23 cellular contexts compared by ENCODE assay signal in the genomic region with DNA sequence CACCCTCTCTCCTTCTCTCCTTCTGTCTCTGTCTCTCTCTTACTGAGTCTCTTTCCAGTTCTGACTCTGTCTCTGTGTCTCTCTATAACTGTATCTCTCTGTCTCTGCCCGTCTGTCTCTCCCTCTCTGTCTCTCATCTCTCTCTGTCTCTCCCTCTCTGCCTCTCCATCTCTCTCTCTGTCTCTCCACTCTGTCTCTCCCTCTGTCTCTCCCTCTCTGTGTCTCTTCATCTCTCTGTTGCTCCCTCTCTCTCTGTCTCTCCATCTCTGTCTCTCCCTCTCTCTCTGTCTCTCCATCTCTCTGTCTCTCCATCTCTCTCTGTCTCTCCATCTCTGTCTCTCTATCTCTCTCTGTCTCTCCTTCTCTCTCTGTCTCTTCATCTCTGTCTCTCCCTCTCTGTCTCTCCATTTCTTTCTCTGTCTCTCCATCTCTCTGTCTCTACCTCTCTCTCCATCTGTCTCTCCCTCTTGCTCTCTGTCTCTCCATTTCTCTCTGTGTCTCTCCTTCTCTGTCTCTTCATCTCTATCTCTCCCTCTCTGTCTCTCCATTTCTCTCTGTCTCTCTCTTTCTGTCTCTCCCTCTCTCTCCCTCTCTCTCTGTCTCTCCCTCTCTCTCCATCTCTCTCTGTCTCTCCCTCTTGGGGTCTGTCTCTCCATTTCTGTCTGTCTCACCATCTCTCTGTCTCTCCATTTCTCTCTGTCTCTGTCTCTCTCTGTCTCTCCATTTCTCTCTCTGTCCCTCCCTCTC. TPM values are rescaled to one million over a fixed set of nuclear protein-coding genes. Genes with fewer than 3 reads are reported as not detected.
A peak's percentile ranks its signal among the peaks of the same experiment; 100 is the strongest.
DNase-seq lines count a peak whose midpoint lies in the region; ATAC-seq, FAIRE-seq and TF ChIP-seq lines count a peak whose summit lies in the region.
"Had no signal": no experiment of that assay in that cellular context is flagged by ENCODE, and none has a peak within 500 bp of the region (broad histone marks: within the 10 kb centered on the region; RNA-seq: fewer than 3 reads in every experiment).

No MANE protein-coding gene starts in this region.

- POLR2A ChIA-PET in endothelial cell of umbilical vein (lab: Charles Lee), result no interaction called here

- peaks cover 54% of the 10 kb centered on the region for H3K4me1 ChIP-seq in BLaER1
- peaks cover 24% of the 10 kb centered on the region for H3K4me1 ChIP-seq in HUES48 (ENCODE audit: control insufficient read depth, insufficient read depth, low read length)
- H3K4me1 ChIP-seq in endothelial cell of umbilical vein (ENCODE audit: control insufficient read depth, extremely low read depth, insufficient read depth, low read length), result no peaks in the 10 kb centered on the region
- peaks cover 42% of the 10 kb centered on the region for H3K4me1 ChIP-seq in neural progenitor cell
- H3K4me1 ChIP-seq: breast epithelium had no signal

- H3K27ac Mint-ChIP-seq in neural progenitor cell, result peak overlapping the region; percentile 58
- H3K27ac Mint-ChIP-seq: activated CD8-positive, alpha-beta T cell treated with anti-CD3 and anti-CD28 coated beads for 36 hours; activated T-cell treated with anti-CD3 and anti-CD28 coated beads, Interleukin-2, amount 50 U/mL, for 24 hours had no signal

- DNase-seq in endothelial cell of umbilical vein (ENCODE audit: low read depth, low spot score) (no peak), neural progenitor cell (ENCODE audit: low spot score) (no peak), activated gamma-delta T cell treated with Interleukin-2 at 50 U/mL for 16 hours (no peak)
- DNase-seq in activated CD4-positive, alpha-beta T cell treated with anti-CD3 and anti-CD28 coated beads, Interleukin-2, amount 50 U/mL, for 1 hour, result no peak
- DNase-seq: activated T-cell treated with anti-CD3 and anti-CD28 coated beads, Interleukin-2, amount 50 U/mL, for 24 hours; dermis blood vessel endothelial cell; GF-D8; MV-4-11; NCI-H2081; Right ventricle myocardium superior; stimulated activated CD4-positive, alpha-beta T cell treated with anti-CD3 and anti-CD28 coated beads, Interleukin-2, amount 100 ng/mL, for 48 hours; T-helper 1 cell had no signal

- BruUV-seq in endothelial cell of umbilical vein (replicated peaks; lab: Mats Ljungman, UMichigan), result no TSS peak

- no peak overlapping the region for H3K9ac ChIP-seq in BLaER1
- H3K9ac ChIP-seq in HUES48 (ENCODE audit: low read depth, low read length), result no peak overlapping the region
- no peak overlapping the region for H3K9ac ChIP-seq in endothelial cell of umbilical vein (replicated peaks; ENCODE audit: extremely low read depth, insufficient read depth, low read length)
- no peak overlapping the region for H3K9ac ChIP-seq in neural progenitor cell

- peak overlapping the region; percentile 82 for H3K4me2 ChIP-seq in BLaER1
- H3K4me2 ChIP-seq in endothelial cell of umbilical vein (ENCODE audit: insufficient read depth, low read length), result no peak overlapping the region
- H3K4me2 ChIP-seq in neural progenitor cell, result peak overlapping the region; percentile 96

- H3K27ac ChIP-seq in BLaER1, result no peak overlapping the region
- H3K27ac ChIP-seq in HUES48 (ENCODE audit: low read depth, low read length), result no peak overlapping the region
- H3K27ac ChIP-seq in endothelial cell of umbilical vein (ENCODE audit: insufficient read depth, low read depth, low read length), result no peak overlapping the region
- H3K27ac ChIP-seq in neural progenitor cell, result no peak overlapping the region
- H3K27ac ChIP-seq: breast epithelium, VCaP had no signal

- H3K4me3 ChIP-seq in BLaER1 (peak overlapping the region; percentile 28; the same call in 1 of the 2 replicates), HUES48 (ENCODE audit: low read depth, low read length) (peak overlapping the region; percentile 35), endothelial cell of umbilical vein (replicated peaks in 1 of 3; ENCODE audit: insufficient read depth in 1 of 3, low read depth in 1 of 3, low read length in 3 of 3) (no peak overlapping the region), neural progenitor cell (peak overlapping the region; percentile 57)

- intact Hi-C loops in endothelial cell of umbilical vein (cut with micrococcal nuclease), result no loop called here

- H4K20me1 ChIP-seq in BLaER1, result peaks cover 55% of the 10 kb centered on the region
- no peaks in the 10 kb centered on the region for H4K20me1 ChIP-seq in endothelial cell of umbilical vein (replicated peaks; ENCODE audit: control insufficient read depth, extremely low read depth, insufficient read depth, low read length)
- H4K20me1 ChIP-seq in neural progenitor cell (ENCODE audit: low read depth), result peaks cover 8% of the 10 kb centered on the region

- H2AFZ ChIP-seq in endothelial cell of umbilical vein (ENCODE audit: low read depth, low read length) (no peak overlapping the region), neural progenitor cell (replicated peaks) (no peak overlapping the region)

- peaks cover 27% of the 10 kb centered on the region for H3K27me3 Mint-ChIP-seq in neural progenitor cell (ENCODE audit: insufficient read depth, low read depth)

- peaks cover 3% of the 10 kb centered on the region for H3K36me3 Mint-ChIP-seq in neural progenitor cell

- TF ChIP-seq CTCF in endothelial cell of umbilical vein (IDR thresholded peaks at IDR 0.05; ENCODE audit: extremely low read depth in 1 of 2, insufficient read depth in 1 of 2, low read depth in 1 of 2, low read length in 2 of 2) (no peak), neural progenitor cell (IDR thresholded peaks at IDR 0.05) (no peak)

- H3K9me1 ChIP-seq in endothelial cell of umbilical vein (replicated peaks; ENCODE audit: control insufficient read depth, extremely low read depth, insufficient read depth, low read length), result no peaks in the 10 kb centered on the region

- CTCF ChIA-PET in endothelial cell of umbilical vein (lab: Charles Lee), result no interaction called here

- peak overlapping the region; percentile 78 for H3K4me3 Mint-ChIP-seq in neural progenitor cell
- H3K4me3 Mint-ChIP-seq: activated CD8-positive, alpha-beta T cell treated with anti-CD3 and anti-CD28 coated beads for 36 hours; activated T-cell treated with anti-CD3 and anti-CD28 coated beads, Interleukin-2, amount 50 U/mL, for 24 hours had no signal

- no peaks in the 10 kb centered on the region for H3K9me3 Mint-ChIP-seq in neural progenitor cell
- H3K9me3 Mint-ChIP-seq: activated CD8-positive, alpha-beta T cell treated with anti-CD3 and anti-CD28 coated beads for 36 hours; activated T-cell treated with anti-CD3 and anti-CD28 coated beads, Interleukin-2, amount 50 U/mL, for 24 hours had no signal

- H3K9me3 ChIP-seq in BLaER1, result no peaks in the 10 kb centered on the region
- H3K9me3 ChIP-seq in HUES48 (ENCODE audit: control insufficient read depth, insufficient read depth, low read length), result no peaks in the 10 kb centered on the region
- H3K9me3 ChIP-seq in endothelial cell of umbilical vein (replicated peaks; ENCODE audit: control insufficient read depth, insufficient read depth, low read length), result no peaks in the 10 kb centered on the region
- no peaks in the 10 kb centered on the region for H3K9me3 ChIP-seq in neural progenitor cell (ENCODE audit: low read depth)
- H3K9me3 ChIP-seq: breast epithelium had no signal

- H3K36me3 ChIP-seq in BLaER1 (no peaks in the 10 kb centered on the region), HUES48 (ENCODE audit: control insufficient read depth, insufficient read depth, low read length) (no peaks in the 10 kb centered on the region), endothelial cell of umbilical vein (ENCODE audit: control insufficient read depth in 2 of 2, extremely low read depth in 1 of 2, insufficient read depth in 2 of 2, low read length in 2 of 2) (no peaks in the 10 kb centered on the region), neural progenitor cell (no peaks in the 10 kb centered on the region)
- H3K36me3 ChIP-seq: breast epithelium had no signal

- ATAC-seq in GM19467 (IDR thresholded peaks at IDR 0.05; ENCODE audit: unreplicated experiment) (no peak), HG02870 (IDR thresholded peaks at IDR 0.05; ENCODE audit: unreplicated experiment) (no peak)
- ATAC-seq: left lobe of liver had no signal

- no peak for FAIRE-seq in endothelial cell of umbilical vein (lab: Jason Lieb, UNC)
- FAIRE-seq: frontal cortex, urothelium cell line had no signal

- H3K27me3 ChIP-seq in BLaER1, result peaks cover 94% of the 10 kb centered on the region
- peaks cover 75% of the 10 kb centered on the region for H3K27me3 ChIP-seq in HUES48 (ENCODE audit: control insufficient read depth, insufficient read depth, low read length)
- peaks cover 52 to 55% of the 10 kb centered on the region in 2 experiments for H3K27me3 ChIP-seq in endothelial cell of umbilical vein (ENCODE audit: control insufficient read depth in 2 of 2, insufficient read depth in 2 of 2, low read length in 2 of 2)
- H3K27me3 ChIP-seq in neural progenitor cell, result peaks cover 59% of the 10 kb centered on the region

- peaks cover 50% of the 10 kb centered on the region for H3K4me1 Mint-ChIP-seq in neural progenitor cell

- H3K79me2 ChIP-seq in endothelial cell of umbilical vein (ENCODE audit: control insufficient read depth, insufficient read depth, low read length) (no peaks in the 10 kb centered on the region), neural progenitor cell (ENCODE audit: low read depth) (no peaks in the 10 kb centered on the region)

- dilution Hi-C loops in endothelial cell of umbilical vein (cut with MboI; ENCODE audit: extremely low pct_ligation_motif_present, low sequenced_read_pairs), result no loop called here

- H3F3A ChIP-seq in neural progenitor cell (ENCODE audit: low read depth), result peaks cover 43% of the 10 kb centered on the region

- no peak for TF ChIP-seq POLR2A in endothelial cell of umbilical vein (IDR thresholded peaks at IDR 0.05; ENCODE audit: low read depth, low read length)

RNA-seq across cellular contexts. Expression of a gene that starts 3.3 kb away (rescaled TPM):
- total RNA-seq in endothelial cell of umbilical vein (0.42 TPM in 1 of 2 replicates, not detected in the other), neural progenitor cell (ENCODE audit: low replicate concordance) (32.2 and 70.5 TPM in 2 replicates)
- not detected in 2 replicates for polyA plus RNA-seq in endothelial cell of umbilical vein
- not detected in 2 replicates for polyA plus RNA-seq in endothelial cell of umbilical vein (2011; cell fraction: cytosol; rRNA removed)
- not detected in 2 replicates for polyA plus RNA-seq in endothelial cell of umbilical vein (2011; cell fraction: nucleus; rRNA removed)
- not detected in 2 replicates for polyA plus RNA-seq in endothelial cell of umbilical vein (2012)
- not detected in 2 replicates for polyA minus RNA-seq in endothelial cell of umbilical vein
- 7.6 TPM for polyA minus RNA-seq in endothelial cell of umbilical vein (2011; cell fraction: cytosol; rRNA and poly(A)+ RNA removed)
- polyA minus RNA-seq in endothelial cell of umbilical vein (2011; cell fraction: nucleus; rRNA and poly(A)+ RNA removed), result not detected in 2 replicates
- total RNA-seq: activated CD8-positive, alpha-beta T cell treated with anti-CD3 and anti-CD28 coated beads for 36 hours; dermis blood vessel endothelial cell had no signal

RNA-seq across cellular contexts. Expression of a gene that starts 49.1 kb away (rescaled TPM):
- total RNA-seq in endothelial cell of umbilical vein, result not detected in 2 replicates
- polyA plus RNA-seq in endothelial cell of umbilical vein, result not detected in 2 replicates
- polyA plus RNA-seq in endothelial cell of umbilical vein (2011; cell fraction: cytosol; rRNA removed), result not detected in 2 replicates
- polyA plus RNA-seq in endothelial cell of umbilical vein (2011; cell fraction: nucleus; rRNA removed), result 0.29 TPM in 1 of 2 replicates, not detected in the other
- polyA plus RNA-seq in endothelial cell of umbilical vein (2012), result not detected in 2 replicates
- not detected in 2 replicates for polyA minus RNA-seq in endothelial cell of umbilical vein
- polyA minus RNA-seq in endothelial cell of umbilical vein (2011; cell fraction: cytosol; rRNA and poly(A)+ RNA removed), result not detected
- not detected in 2 replicates for polyA minus RNA-seq in endothelial cell of umbilical vein (2011; cell fraction: nucleus; rRNA and poly(A)+ RNA removed)
- 14.5 and 17.6 TPM in 2 replicates for total RNA-seq in neural progenitor cell (ENCODE audit: low replicate concordance)
- total RNA-seq: epithelial cell of proximal tubule had no signal

Comparison
In these comparisons a context has a peak if more than half of its experiments do, and no peak if none do; other contexts are left out.
1. H3K4me3 ChIP-seq: peak in BLaER1 (single experiment), HUES48 (single experiment) and neural progenitor cell (single experiment); none in endothelial cell of umbilical vein (0 of 3).
2. RNA of a gene that starts 3.3 kb away (total RNA-seq): 32.2 to 70.5 TPM in neural progenitor cell; 0.42 TPM in endothelial cell of umbilical vein; every median in the first group is over 10 times any median in the second.
3. RNA of a gene that starts 49.1 kb away (total RNA-seq): 14.5 to 17.6 TPM in neural progenitor cell; not detected in endothelial cell of umbilical vein; every median in the first group is over 10 times any median in the second.